1 cellular context compared by ENCODE assay signal in the genomic region with DNA sequence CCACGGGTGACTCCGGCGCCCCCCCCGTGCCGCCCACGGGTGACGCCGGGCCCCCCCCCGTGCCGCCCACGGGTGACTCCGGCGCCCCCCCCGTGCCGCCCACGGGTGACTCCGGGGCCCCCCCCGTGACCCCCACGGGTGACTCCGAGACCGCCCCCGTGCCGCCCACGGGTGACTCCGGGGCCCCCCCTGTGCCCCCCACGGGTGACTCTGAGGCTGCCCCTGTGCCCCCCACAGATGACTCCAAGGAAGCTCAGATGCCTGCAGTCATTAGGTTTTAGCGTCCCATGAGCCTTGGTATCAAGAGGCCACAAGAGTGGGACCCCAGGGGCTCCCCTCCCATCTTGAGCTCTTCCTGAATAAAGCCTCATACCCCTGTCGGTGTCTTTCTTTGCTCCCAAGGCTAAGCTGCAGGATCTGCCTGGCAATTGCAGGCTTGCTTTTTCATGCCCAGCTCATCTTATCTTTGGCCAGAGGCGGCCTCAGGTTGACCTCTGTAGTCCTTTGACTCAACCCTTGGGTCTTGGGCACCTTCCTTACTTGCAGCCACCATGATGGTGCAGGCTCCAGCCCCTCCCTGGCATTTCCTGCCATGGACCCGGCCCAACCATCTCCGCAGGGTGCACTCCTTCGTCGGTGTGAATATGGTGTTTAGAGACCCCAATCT.
TF ChIP-seq lines count a peak whose summit lies in the region.

No MANE protein-coding gene starts in this region.

TF ChIP-seq in SK-N-SH, 30 proteins besides CTCF, POLR2A, EP300 and RAD21:
- TF ChIP-seq, protein P1, sequence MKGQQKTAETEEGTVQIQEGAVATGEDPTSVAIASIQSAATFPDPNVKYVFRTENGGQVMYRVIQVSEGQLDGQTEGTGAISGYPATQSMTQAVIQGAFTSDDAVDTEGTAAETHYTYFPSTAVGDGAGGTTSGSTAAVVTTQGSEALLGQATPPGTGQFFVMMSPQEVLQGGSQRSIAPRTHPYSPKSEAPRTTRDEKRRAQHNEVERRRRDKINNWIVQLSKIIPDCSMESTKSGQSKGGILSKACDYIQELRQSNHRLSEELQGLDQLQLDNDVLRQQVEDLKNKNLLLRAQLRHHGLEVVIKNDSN (IDR thresholded peaks at IDR 0.05; ENCODE audit: borderline replicate concordance, low read depth), result no peak
- TF ChIP-seq, protein P2, sequence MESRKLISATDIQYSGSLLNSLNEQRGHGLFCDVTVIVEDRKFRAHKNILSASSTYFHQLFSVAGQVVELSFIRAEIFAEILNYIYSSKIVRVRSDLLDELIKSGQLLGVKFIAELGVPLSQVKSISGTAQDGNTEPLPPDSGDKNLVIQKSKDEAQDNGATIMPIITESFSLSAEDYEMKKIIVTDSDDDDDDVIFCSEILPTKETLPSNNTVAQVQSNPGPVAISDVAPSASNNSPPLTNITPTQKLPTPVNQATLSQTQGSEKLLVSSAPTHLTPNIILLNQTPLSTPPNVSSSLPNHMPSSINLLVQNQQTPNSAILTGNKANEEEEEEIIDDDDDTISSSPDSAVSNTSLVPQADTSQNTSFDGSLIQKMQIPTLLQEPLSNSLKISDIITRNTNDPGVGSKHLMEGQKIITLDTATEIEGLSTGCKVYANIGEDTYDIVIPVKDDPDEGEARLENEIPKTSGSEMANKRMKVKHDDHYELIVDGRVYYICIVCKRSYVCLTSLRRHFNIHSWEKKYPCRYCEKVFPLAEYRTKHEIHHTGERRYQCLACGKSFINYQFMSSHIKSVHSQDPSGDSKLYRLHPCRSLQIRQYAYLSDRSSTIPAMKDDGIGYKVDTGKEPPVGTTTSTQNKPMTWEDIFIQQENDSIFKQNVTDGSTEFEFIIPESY (IDR thresholded peaks at IDR 0.05; ENCODE audit: borderline replicate concordance, low read depth), result no peak
- TF ChIP-seq MXI1 (IDR thresholded peaks at IDR 0.05; ENCODE audit: low read depth, low read length), result no peak
- no peak for TF ChIP-seq SMC3 (IDR thresholded peaks at IDR 0.05; ENCODE audit: low read depth, low read length)
- TF ChIP-seq GATA2 (CRISPR knock-in tag; IDR thresholded peaks at IDR 0.05), result no peak
- no peak for TF ChIP-seq RCOR1 (IDR thresholded peaks at IDR 0.05; ENCODE audit: low read length)
